In the genomic region with DNA sequence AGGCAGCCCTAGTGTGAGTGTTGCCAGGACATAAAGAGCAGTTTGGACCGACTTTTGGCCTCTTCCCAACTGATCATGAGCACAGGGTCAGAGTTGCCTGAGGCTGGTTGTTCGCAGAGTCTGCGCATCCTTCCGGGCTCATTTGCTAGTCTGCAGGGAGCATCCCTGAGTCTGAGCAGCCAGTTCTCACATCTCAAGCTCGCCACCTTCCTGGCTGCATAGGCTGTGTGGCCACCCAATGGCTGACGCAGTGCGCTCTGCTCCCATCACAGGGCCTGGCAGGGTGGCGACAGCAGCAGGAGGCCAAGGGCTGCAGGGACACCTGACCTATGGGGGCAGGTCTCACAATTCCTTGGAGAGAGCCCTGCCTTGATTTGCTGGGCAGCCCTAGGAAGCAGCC, we compare ENCODE assay signal across 2 cellular contexts.
TF ChIP-seq lines count a peak whose summit lies in the region.

No MANE protein-coding gene starts in this region.

TF ChIP-seq in SK-N-SH, 30 proteins besides CTCF, POLR2A, EP300 and RAD21 (continued from another document):
- TF ChIP-seq, protein P1, sequence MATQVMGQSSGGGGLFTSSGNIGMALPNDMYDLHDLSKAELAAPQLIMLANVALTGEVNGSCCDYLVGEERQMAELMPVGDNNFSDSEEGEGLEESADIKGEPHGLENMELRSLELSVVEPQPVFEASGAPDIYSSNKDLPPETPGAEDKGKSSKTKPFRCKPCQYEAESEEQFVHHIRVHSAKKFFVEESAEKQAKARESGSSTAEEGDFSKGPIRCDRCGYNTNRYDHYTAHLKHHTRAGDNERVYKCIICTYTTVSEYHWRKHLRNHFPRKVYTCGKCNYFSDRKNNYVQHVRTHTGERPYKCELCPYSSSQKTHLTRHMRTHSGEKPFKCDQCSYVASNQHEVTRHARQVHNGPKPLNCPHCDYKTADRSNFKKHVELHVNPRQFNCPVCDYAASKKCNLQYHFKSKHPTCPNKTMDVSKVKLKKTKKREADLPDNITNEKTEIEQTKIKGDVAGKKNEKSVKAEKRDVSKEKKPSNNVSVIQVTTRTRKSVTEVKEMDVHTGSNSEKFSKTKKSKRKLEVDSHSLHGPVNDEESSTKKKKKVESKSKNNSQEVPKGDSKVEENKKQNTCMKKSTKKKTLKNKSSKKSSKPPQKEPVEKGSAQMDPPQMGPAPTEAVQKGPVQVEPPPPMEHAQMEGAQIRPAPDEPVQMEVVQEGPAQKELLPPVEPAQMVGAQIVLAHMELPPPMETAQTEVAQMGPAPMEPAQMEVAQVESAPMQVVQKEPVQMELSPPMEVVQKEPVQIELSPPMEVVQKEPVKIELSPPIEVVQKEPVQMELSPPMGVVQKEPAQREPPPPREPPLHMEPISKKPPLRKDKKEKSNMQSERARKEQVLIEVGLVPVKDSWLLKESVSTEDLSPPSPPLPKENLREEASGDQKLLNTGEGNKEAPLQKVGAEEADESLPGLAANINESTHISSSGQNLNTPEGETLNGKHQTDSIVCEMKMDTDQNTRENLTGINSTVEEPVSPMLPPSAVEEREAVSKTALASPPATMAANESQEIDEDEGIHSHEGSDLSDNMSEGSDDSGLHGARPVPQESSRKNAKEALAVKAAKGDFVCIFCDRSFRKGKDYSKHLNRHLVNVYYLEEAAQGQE (IDR thresholded peaks at IDR 0.05; ENCODE audit: low read depth, low read length) = no peak
- TF ChIP-seq SIN3A (IDR thresholded peaks at IDR 0.05; ENCODE audit: borderline replicate concordance, low read depth, low read length) (no peak), NRF1 (IDR thresholded peaks at IDR 0.05; ENCODE audit: low read depth, low read length) (no peak), EZH2phosphoT487 (IDR thresholded peaks at IDR 0.05; ENCODE audit: borderline replicate concordance, low read depth) (no peak), NFIC (IDR thresholded peaks at IDR 0.05; ENCODE audit: borderline replicate concordance) (no peak)
- TF ChIP-seq, protein P2, sequence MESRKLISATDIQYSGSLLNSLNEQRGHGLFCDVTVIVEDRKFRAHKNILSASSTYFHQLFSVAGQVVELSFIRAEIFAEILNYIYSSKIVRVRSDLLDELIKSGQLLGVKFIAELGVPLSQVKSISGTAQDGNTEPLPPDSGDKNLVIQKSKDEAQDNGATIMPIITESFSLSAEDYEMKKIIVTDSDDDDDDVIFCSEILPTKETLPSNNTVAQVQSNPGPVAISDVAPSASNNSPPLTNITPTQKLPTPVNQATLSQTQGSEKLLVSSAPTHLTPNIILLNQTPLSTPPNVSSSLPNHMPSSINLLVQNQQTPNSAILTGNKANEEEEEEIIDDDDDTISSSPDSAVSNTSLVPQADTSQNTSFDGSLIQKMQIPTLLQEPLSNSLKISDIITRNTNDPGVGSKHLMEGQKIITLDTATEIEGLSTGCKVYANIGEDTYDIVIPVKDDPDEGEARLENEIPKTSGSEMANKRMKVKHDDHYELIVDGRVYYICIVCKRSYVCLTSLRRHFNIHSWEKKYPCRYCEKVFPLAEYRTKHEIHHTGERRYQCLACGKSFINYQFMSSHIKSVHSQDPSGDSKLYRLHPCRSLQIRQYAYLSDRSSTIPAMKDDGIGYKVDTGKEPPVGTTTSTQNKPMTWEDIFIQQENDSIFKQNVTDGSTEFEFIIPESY (IDR thresholded peaks at IDR 0.05; ENCODE audit: borderline replicate concordance, low read depth) = no peak
TF ChIP-seq in SK-N-SH: peak in this region for 0.

TF ChIP-seq in WTC11, 78 proteins besides CTCF, POLR2A, EP300 and RAD21 (continued from another document):
- TF ChIP-seq, protein P3, sequence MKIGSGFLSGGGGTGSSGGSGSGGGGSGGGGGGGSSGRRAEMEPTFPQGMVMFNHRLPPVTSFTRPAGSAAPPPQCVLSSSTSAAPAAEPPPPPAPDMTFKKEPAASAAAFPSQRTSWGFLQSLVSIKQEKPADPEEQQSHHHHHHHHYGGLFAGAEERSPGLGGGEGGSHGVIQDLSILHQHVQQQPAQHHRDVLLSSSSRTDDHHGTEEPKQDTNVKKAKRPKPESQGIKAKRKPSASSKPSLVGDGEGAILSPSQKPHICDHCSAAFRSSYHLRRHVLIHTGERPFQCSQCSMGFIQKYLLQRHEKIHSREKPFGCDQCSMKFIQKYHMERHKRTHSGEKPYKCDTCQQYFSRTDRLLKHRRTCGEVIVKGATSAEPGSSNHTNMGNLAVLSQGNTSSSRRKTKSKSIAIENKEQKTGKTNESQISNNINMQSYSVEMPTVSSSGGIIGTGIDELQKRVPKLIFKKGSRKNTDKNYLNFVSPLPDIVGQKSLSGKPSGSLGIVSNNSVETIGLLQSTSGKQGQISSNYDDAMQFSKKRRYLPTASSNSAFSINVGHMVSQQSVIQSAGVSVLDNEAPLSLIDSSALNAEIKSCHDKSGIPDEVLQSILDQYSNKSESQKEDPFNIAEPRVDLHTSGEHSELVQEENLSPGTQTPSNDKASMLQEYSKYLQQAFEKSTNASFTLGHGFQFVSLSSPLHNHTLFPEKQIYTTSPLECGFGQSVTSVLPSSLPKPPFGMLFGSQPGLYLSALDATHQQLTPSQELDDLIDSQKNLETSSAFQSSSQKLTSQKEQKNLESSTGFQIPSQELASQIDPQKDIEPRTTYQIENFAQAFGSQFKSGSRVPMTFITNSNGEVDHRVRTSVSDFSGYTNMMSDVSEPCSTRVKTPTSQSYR (CRISPR knock-in tag; IDR thresholded peaks at IDR 0.05) = no peak
- TF ChIP-seq, protein P4, sequence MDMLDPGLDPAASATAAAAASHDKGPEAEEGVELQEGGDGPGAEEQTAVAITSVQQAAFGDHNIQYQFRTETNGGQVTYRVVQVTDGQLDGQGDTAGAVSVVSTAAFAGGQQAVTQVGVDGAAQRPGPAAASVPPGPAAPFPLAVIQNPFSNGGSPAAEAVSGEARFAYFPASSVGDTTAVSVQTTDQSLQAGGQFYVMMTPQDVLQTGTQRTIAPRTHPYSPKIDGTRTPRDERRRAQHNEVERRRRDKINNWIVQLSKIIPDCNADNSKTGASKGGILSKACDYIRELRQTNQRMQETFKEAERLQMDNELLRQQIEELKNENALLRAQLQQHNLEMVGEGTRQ (CRISPR knock-in tag; IDR thresholded peaks at IDR 0.05) = no peak
